ENCODE assay signal across 30 cellular contexts in genomic region chr2:65880451-65880850, GRCh38.
DNase-seq lines count a peak whose midpoint lies in the region; ATAC-seq and TF ChIP-seq lines count a peak whose summit lies in the region.
"Had no signal": no experiment of that assay in that cellular context is flagged by ENCODE, and none has a peak within 500 bp of the region (broad histone marks: within the 10 kb centered on the region; RNA-seq: fewer than 3 reads in every experiment).

No MANE protein-coding gene starts in this region.

- H3K9ac ChIP-seq in adipocyte (ENCODE audit: low read length): no peak overlapping the region

- peaks cover 5% of the 10 kb centered on the region for H3K27me3 ChIP-seq in adipocyte (replicated peaks; ENCODE audit: control insufficient read depth, insufficient read depth, low read length)
- no peaks in the 10 kb centered on the region for H3K27me3 ChIP-seq in body of pancreas
- H3K27me3 ChIP-seq: esophagus squamous epithelium, transverse colon had no signal

- no peaks in the 10 kb centered on the region for H3K9me3 ChIP-seq in adipocyte (ENCODE audit: control insufficient read depth, low read length)
- no peaks in the 10 kb centered on the region for H3K9me3 ChIP-seq in body of pancreas
- H3K9me3 ChIP-seq: esophagus squamous epithelium, HAP-1, heart right ventricle, mucosa of descending colon, transverse colon had no signal

- no peak for TF ChIP-seq POLR2A in body of pancreas (IDR thresholded peaks at IDR 0.05)

- ATAC-seq in GM19023 (IDR thresholded peaks at IDR 0.05; ENCODE audit: unreplicated experiment) (no peak), body of pancreas (no peak), GM21367 (IDR thresholded peaks at IDR 0.05; ENCODE audit: unreplicated experiment) (no peak)
- ATAC-seq: GM12878; heart right ventricle; mucosa of descending colon; natural killer cell treated with Interleukin-12 subunit alpha and Interleukin-12 subunit beta and Interleukin-15 and Interleukin-18, amount 100 ng/mL, for 72 hours had no signal

- WGBS in body of pancreas, 2 donors: 81 to 82% methylated on average over 8 of the region's 8 CpGs

- H3K4me1 ChIP-seq in adipocyte (ENCODE audit: control insufficient read depth, insufficient read depth, low read length) (peaks cover 7% of the 10 kb centered on the region), body of pancreas (no peaks in the 10 kb centered on the region)
- H3K4me1 ChIP-seq: HAP-1, heart right ventricle, transverse colon had no signal

- H3K27ac ChIP-seq in body of pancreas: no peak overlapping the region
- H3K27ac ChIP-seq: esophagus squamous epithelium, heart right ventricle, transverse colon had no signal

- TF ChIP-seq CTCF in body of pancreas (IDR thresholded peaks at IDR 0.05): no peak

- DNase-seq in A172 (ENCODE audit: low spot score) (peak; percentile 22), HT1080 (ENCODE audit: low read depth) (peak; percentile 24), adipocyte (ENCODE audit: low read depth) (peak; percentile 3), kidney tubule cell (ENCODE audit: low spot score) (peak; percentile 9), body of pancreas (no peak)
- no peak for DNase-seq in activated naive CD4-positive, alpha-beta T cell treated with Interleukin-2 at 50 U/mL for 16 hours
- DNase-seq: activated CD4-positive, alpha-beta T cell treated with anti-CD3 and anti-CD28 coated beads for 48 hours; aorta; CD4-positive, alpha-beta T cell; central memory CD4-positive, alpha-beta T cell; esophagus squamous epithelium; foreskin melanocyte; heart right ventricle; Karpas-422; mucosa of descending colon; MV-4-11; NCI-H1436; NCI-H774; occipital lobe; RPMI8226; stimulated activated CD4-positive, alpha-beta T cell treated with anti-CD3 and anti-CD28 coated beads, Interleukin-15, amount 100 ng/mL, for 24 hours; stimulated activated CD4-positive, alpha-beta T cell treated with anti-CD3 and anti-CD28 coated beads, Interleukin-4, amount 100 ng/mL, for 4 hours; T1000; transverse colon had no signal

- H3K4me3 ChIP-seq in adipocyte (ENCODE audit: low read length) (no peak overlapping the region), body of pancreas (no peak overlapping the region)
- H3K4me3 ChIP-seq: esophagus squamous epithelium, GM12878, HAP-1, heart right ventricle, lung, mucosa of descending colon, transverse colon had no signal

- intact Hi-C loops in body of pancreas (cut with DNase I): no loop called here

- H3K36me3 ChIP-seq in adipocyte (ENCODE audit: control insufficient read depth, insufficient read depth, low read length, severe bottlenecking) (no peaks in the 10 kb centered on the region), body of pancreas (replicated peaks in 1 of 2; ENCODE audit: insufficient read depth in 1 of 2, low read depth in 2 of 2) (no peaks in the 10 kb centered on the region)
- H3K36me3 ChIP-seq: esophagus squamous epithelium, HAP-1, heart right ventricle, transverse colon had no signal

Comparison
In these comparisons a context has a peak if more than half of its experiments do, and no peak if none do; other contexts are left out.
1. DNase-seq: peak in A172 (single experiment), HT1080 (single experiment), adipocyte (single experiment) and kidney tubule cell (single experiment); none in body of pancreas (0 of 4) and activated naive CD4-positive, alpha-beta T cell treated with Interleukin-2 at 50 U/mL for 16 hours (single experiment).